In genomic region chr5:31381299-31381698, GRCh38 we compare ENCODE assay signal across 26 cellular contexts.
"Had no signal": no experiment of that assay in that cellular context is flagged by ENCODE, and none has a peak within 500 bp of the region (broad histone marks: within the 10 kb centered on the region; RNA-seq: fewer than 3 reads in every experiment).

No MANE protein-coding gene starts in this region.

- H3K27ac Mint-ChIP-seq: activated CD4-positive, alpha-beta memory T cell treated with anti-CD3 and anti-CD28 coated beads for 36 hours; activated CD4-positive, alpha-beta T cell treated with anti-CD3 and anti-CD28 coated beads, Interleukin-2, amount 10 ng/mL, durations not matched to agents 7 days and 5 days; activated naive CD4-positive, alpha-beta T cell treated with anti-CD3 and anti-CD28 coated beads, Interleukin-2, amount 50 U/mL, for 72 hours; activated naive CD8-positive, alpha-beta T cell treated with anti-CD3 and anti-CD28 coated beads, Interleukin-2, amount 50 U/mL, for 24 hours; T-cell had no signal

- H3K4me3 ChIP-seq: ascending aorta, body of pancreas, MG63, SK-N-MC had no signal

- H3K27ac ChIP-seq: ascending aorta, body of pancreas, SK-N-MC, VCaP had no signal

- H3K9me3 Mint-ChIP-seq: activated CD4-positive, alpha-beta memory T cell treated with anti-CD3 and anti-CD28 coated beads for 36 hours; activated naive CD4-positive, alpha-beta T cell treated with anti-CD3 and anti-CD28 coated beads, Interleukin-2, amount 50 U/mL, for 72 hours; activated naive CD8-positive, alpha-beta T cell treated with anti-CD3 and anti-CD28 coated beads, Interleukin-2, amount 50 U/mL, for 24 hours; activated T-cell treated with anti-CD3 and anti-CD28 coated beads, Interleukin-2, amount 50 U/mL, for 4 hours had no signal

- H3K36me3 ChIP-seq: ascending aorta, MG63 had no signal

- H3K4me3 Mint-ChIP-seq: activated CD4-positive, alpha-beta memory T cell treated with anti-CD3 and anti-CD28 coated beads for 36 hours; activated CD4-positive, alpha-beta T cell treated with anti-CD3 and anti-CD28 coated beads, Interleukin-2, amount 10 ng/mL, durations not matched to agents 7 days and 5 days; activated naive CD8-positive, alpha-beta T cell treated with anti-CD3 and anti-CD28 coated beads, Interleukin-2, amount 50 U/mL, for 24 hours; activated T-cell treated with anti-CD3 and anti-CD28 coated beads, Interleukin-2, amount 50 U/mL, for 4 hours; T-cell had no signal

- H3K36me3 Mint-ChIP-seq: activated CD4-positive, alpha-beta memory T cell treated with anti-CD3 and anti-CD28 coated beads for 36 hours; activated naive CD4-positive, alpha-beta T cell treated with anti-CD3 and anti-CD28 coated beads, Interleukin-2, amount 50 U/mL, for 72 hours; T-cell had no signal

- DNase-seq: activated CD4-positive, alpha-beta memory T cell treated with anti-CD3 and anti-CD28 coated beads for 36 hours; activated CD4-positive, alpha-beta T cell treated with anti-CD3 and anti-CD28 coated beads, Interleukin-2, amount 10 ng/mL, durations not matched to agents 7 days and 5 days; activated CD4-positive, CD25-positive, alpha-beta regulatory T cell; activated CD8-positive, alpha-beta memory T cell treated with anti-CD3 and anti-CD28 coated beads for 24 hours; activated effector memory CD4-positive, alpha-beta T cell treated with anti-CD3 and anti-CD28 coated beads, Interleukin-2, amount 50 U/mL, for 16 hours; activated naive CD4-positive, alpha-beta T cell treated with Interleukin-2 at 50 U/mL for 16 hours; activated naive CD8-positive, alpha-beta T cell treated with anti-CD3 and anti-CD28 coated beads, Interleukin-2, amount 50 U/mL, for 24 hours; activated T-cell treated with anti-CD3 and anti-CD28 coated beads, Interleukin-2, amount 50 U/mL, for 4 hours; amniotic stem cell; body of pancreas; central memory CD4-positive, alpha-beta T cell; MG63; NCI-H1105; NCI-H1436; NCI-H1694 treated with DMSO at 0.1 percent for 48 hours; NCI-H2029 treated with DMSO at 0.1 percent for 48 hours; NCI-H446 treated with DMSO at 0.1 percent for 48 hours; NCI-H526; NCI-H774; T-cell; T-helper 2 cell; T1000 had no signal

- H3K27me3 ChIP-seq: ascending aorta, body of pancreas, MG63 had no signal

- H3K4me1 ChIP-seq: ascending aorta, body of pancreas had no signal

- H3K4me1 Mint-ChIP-seq: activated CD4-positive, alpha-beta T cell treated with anti-CD3 and anti-CD28 coated beads, Interleukin-2, amount 10 ng/mL, durations not matched to agents 7 days and 5 days; activated naive CD8-positive, alpha-beta T cell treated with anti-CD3 and anti-CD28 coated beads, Interleukin-2, amount 50 U/mL, for 24 hours; T-cell had no signal

- ATAC-seq: activated naive CD4-positive, alpha-beta T cell treated with anti-CD3 and anti-CD28 coated beads, Interleukin-2, amount 50 U/mL, for 72 hours; activated naive CD8-positive, alpha-beta T cell treated with anti-CD3 and anti-CD28 coated beads, Interleukin-2, amount 50 U/mL, for 24 hours; activated T-cell treated with anti-CD3 and anti-CD28 coated beads, Interleukin-2, amount 50 U/mL, for 4 hours; body of pancreas; T-cell had no signal
